Comparison of ENCODE assay signal across 8 cellular contexts in the genomic region with DNA sequence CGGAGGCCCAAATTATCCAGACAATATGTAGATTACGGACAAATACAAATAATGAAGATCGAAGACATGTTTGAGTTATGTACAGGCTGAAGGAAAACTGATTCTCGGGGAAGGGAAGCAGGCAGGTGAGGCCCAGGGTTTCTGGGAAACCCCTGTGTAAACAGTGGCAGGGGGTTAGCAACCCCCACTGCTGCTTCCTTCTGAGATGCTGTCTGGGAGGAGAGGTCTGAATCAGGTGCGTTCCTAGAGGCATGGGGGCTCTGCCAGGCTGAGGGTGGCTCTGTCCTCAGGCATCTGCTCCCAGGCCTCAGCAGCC. TPM values are rescaled to one million over a fixed set of nuclear protein-coding genes. Genes with fewer than 3 reads are reported as not detected.
DNase-seq lines count a peak whose midpoint lies in the region; TF ChIP-seq lines count a peak whose summit lies in the region.

No MANE protein-coding gene starts in this region.

- DNase-seq in dorsolateral prefrontal cortex = no peak
- DNase-seq in GM19238 (ENCODE audit: insufficient read length, low spot score) = no peak
- DNase-seq in activated effector memory CD4-positive, alpha-beta T cell treated with Interleukin-2 at 50 U/mL for 16 hours = no peak
- no peak for DNase-seq in DMS153 (lab: John Stamatoyannopoulos, UW)
- no peak for DNase-seq in foreskin melanocyte

- peaks cover 24% of the 10 kb centered on the region for H3K27me3 Mint-ChIP-seq in nephron (ENCODE audit: low read depth)

- H3K9ac ChIP-seq in BLaER1 = peak overlapping the region; percentile 76
- peak overlapping the region; percentile 81 for H3K9ac ChIP-seq in HUES64 (ENCODE audit: low read depth, low read length)

- no peak for TF ChIP-seq CTCF in dorsolateral prefrontal cortex (IDR thresholded peaks at IDR 0.05 in 54 of 56, conservative IDR thresholded peaks at IDR 0.05 in 2 of 56; ENCODE audit: low read depth in 1 of 56, partially characterized antibody in 56 of 56)
- TF ChIP-seq CTCF in nephron (IDR thresholded peaks at IDR 0.05; ENCODE audit: unreplicated experiment in 3 of 3) = no peak

- peak overlapping the region; percentile 83 for H3K27ac ChIP-seq in BLaER1
- H3K27ac ChIP-seq in HUES64 (ENCODE audit: low read depth, low read length) = peak overlapping the region; percentile 84
- peak overlapping the region in 54 of 59 donors; percentile 25 to 93 (median 83) for H3K27ac ChIP-seq in dorsolateral prefrontal cortex

- H3K36me3 Mint-ChIP-seq in nephron (ENCODE audit: low read depth) = no peaks in the 10 kb centered on the region

- H3K4me1 ChIP-seq in BLaER1 (peaks cover 40% of the 10 kb centered on the region), HUES64 (ENCODE audit: insufficient read depth, low read length) (peaks cover 8% of the 10 kb centered on the region)

- H3K9me3 Mint-ChIP-seq in nephron = no peaks in the 10 kb centered on the region

- H3K4me1 Mint-ChIP-seq in nephron = peaks cover 35% of the 10 kb centered on the region

- H4K20me1 ChIP-seq in BLaER1 = no peaks in the 10 kb centered on the region

- peak overlapping the region; percentile 88 for H3K4me2 ChIP-seq in BLaER1

- peak overlapping the region; percentile 82 to 95 (median 95) for H3K27ac Mint-ChIP-seq in nephron

- H3K36me3 ChIP-seq in BLaER1 (no peaks in the 10 kb centered on the region), HUES64 (ENCODE audit: insufficient read depth, low read length) (no peaks in the 10 kb centered on the region)

- WGBS in HUES64 = 48% methylated on average over 5 of the region's 5 CpGs

- H3K9me3 ChIP-seq in BLaER1 (no peaks in the 10 kb centered on the region), HUES64 (ENCODE audit: insufficient read depth, low read depth, low read length) (no peaks in the 10 kb centered on the region)

- H3K4me3 Mint-ChIP-seq in nephron = peak overlapping the region; percentile 83 to 90 (median 86)

- H3K4me3 ChIP-seq in BLaER1 (peak overlapping the region; percentile 68), HUES64 (ENCODE audit: low read length) (peak overlapping the region; percentile 62), dorsolateral prefrontal cortex (peak overlapping the region; percentile 30 to 75 (median 57))

- H3K27me3 ChIP-seq in BLaER1 (peaks cover 1% of the 10 kb centered on the region; the same call in 1 of the 2 replicates), HUES64 (ENCODE audit: insufficient read depth, low read length) (peaks cover 40% of the 10 kb centered on the region), dorsolateral prefrontal cortex (no peaks in the 10 kb centered on the region)

- intact Hi-C loops in dorsolateral prefrontal cortex (cut with DNase I) = loop anchor here (2.0 to 10.0 kb wide), 6 partner anchors 82 to 867 kb away; no protein-coding TSS in a partner anchor

RNA-seq across cellular contexts. Expression of gene MDGA1, which starts 7.2 kb away (rescaled TPM):
- 1.3 TPM for polyA plus RNA-seq in HUES64 (2013, experiment 1 of 2)
- polyA plus RNA-seq in HUES64 (2013, experiment 2 of 2) = 1.7 TPM
- total RNA-seq in dorsolateral prefrontal cortex = 10 to 100 TPM in 112 of 120 experiments, 1 to 10 TPM in 8; 5.7 to 40.6 (median 16.1) TPM
